1 cellular context compared by ENCODE assay signal in the genomic region with DNA sequence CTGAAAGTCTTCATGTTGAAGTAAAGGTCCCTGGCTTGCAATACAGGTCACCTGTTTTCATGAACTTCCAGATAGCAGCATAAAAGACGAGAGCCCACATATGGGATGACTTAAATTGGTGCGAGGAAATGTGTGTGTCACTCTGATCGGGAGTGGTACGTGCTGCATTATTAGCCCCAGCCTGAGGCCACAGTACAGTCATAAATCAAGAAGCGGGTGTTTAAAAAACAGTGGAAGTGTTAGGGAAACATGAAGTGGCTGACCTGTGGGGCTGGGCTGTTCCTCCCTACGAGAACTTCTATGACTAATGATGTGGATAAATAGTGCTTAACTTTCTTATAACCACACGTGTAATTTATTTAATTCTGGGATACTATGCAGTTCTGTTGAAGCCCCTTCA.
TF ChIP-seq lines count a peak whose summit lies in the region.

No MANE protein-coding gene starts in this region.

TF ChIP-seq in HEK293, 187 proteins besides CTCF, POLR2A, EP300 and RAD21:
- TF ChIP-seq PRDM10 (tag by site-specific recombination; IDR thresholded peaks at IDR 0.05) = 0 out of 2 replicates have a peak, but pooled peaks have one; percentile 23
- TF ChIP-seq, protein P1, sequence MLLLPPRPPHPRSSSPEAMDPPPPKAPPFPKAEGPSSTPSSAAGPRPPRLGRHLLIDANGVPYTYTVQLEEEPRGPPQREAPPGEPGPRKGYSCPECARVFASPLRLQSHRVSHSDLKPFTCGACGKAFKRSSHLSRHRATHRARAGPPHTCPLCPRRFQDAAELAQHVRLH (tag by site-specific recombination; IDR thresholded peaks at IDR 0.05) = no peak
- TF ChIP-seq WT1 (tag by site-specific recombination; IDR thresholded peaks at IDR 0.05) = peak; percentile 52
- TF ChIP-seq SP7 (tag by site-specific recombination; IDR thresholded peaks at IDR 0.05) = peak; percentile 47
- TF ChIP-seq, protein P2, sequence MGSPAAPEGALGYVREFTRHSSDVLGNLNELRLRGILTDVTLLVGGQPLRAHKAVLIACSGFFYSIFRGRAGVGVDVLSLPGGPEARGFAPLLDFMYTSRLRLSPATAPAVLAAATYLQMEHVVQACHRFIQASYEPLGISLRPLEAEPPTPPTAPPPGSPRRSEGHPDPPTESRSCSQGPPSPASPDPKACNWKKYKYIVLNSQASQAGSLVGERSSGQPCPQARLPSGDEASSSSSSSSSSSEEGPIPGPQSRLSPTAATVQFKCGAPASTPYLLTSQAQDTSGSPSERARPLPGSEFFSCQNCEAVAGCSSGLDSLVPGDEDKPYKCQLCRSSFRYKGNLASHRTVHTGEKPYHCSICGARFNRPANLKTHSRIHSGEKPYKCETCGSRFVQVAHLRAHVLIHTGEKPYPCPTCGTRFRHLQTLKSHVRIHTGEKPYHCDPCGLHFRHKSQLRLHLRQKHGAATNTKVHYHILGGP (tag by site-specific recombination; IDR thresholded peaks at IDR 0.05) = no peak
